In the genomic region with DNA sequence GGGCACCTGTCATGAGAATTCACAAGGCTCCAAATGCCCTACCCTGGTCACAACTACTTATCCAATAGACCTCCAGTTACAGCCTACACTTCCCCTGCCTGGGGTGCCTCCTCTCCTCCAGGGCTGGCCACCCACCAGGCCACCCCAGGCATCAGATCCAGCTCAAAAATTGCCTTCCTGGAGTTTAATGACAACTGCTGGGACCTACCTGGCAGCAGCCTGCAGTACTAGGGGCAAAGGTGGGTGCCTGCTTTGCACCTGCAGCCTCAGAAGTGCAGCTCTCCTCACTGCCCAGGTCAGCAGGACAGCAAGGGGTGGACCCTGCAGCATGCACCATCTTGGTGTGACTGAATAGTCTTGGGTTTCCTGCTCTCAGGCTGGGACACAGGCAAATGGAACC, we compare ENCODE assay signal across 21 cellular contexts. TPM values are rescaled to one million over a fixed set of nuclear protein-coding genes. Genes with fewer than 3 reads are reported as not detected.
DNase-seq lines count a peak whose midpoint lies in the region; ATAC-seq, FAIRE-seq and TF ChIP-seq lines count a peak whose summit lies in the region.
"Had no signal": no experiment of that assay in that cellular context is flagged by ENCODE, and none has a peak within 500 bp of the region (broad histone marks: within the 10 kb centered on the region; RNA-seq: fewer than 3 reads in every experiment).

No MANE protein-coding gene starts in this region.

- no peak overlapping the region for H3K4me3 Mint-ChIP-seq in activated naive CD4-positive, alpha-beta T cell treated with anti-CD3 and anti-CD28 coated beads for 36 hours
- H3K4me3 Mint-ChIP-seq in stimulated activated effector memory CD8-positive, alpha-beta T cell treated with anti-CD3 and anti-CD28 coated beads, Interleukin-12 subunit alpha, Interleukin-12 subunit beta, amount 100 ng/mL, for 72 hours = no peak overlapping the region

- H3K27ac Mint-ChIP-seq in activated naive CD4-positive, alpha-beta T cell treated with anti-CD3 and anti-CD28 coated beads for 36 hours = peak overlapping the region; percentile 19
- peak overlapping the region; percentile 85 for H3K27ac Mint-ChIP-seq in stimulated activated effector memory CD8-positive, alpha-beta T cell treated with anti-CD3 and anti-CD28 coated beads, Interleukin-12 subunit alpha, Interleukin-12 subunit beta, amount 100 ng/mL, for 72 hours

- H3K27ac ChIP-seq in endothelial cell of umbilical vein (ENCODE audit: insufficient read depth, low read depth, low read length) (no peak overlapping the region), body of pancreas (no peak overlapping the region)
- H3K27ac ChIP-seq: 22Rv1, C4-2B, SJSA1 had no signal

- no peaks in the 10 kb centered on the region for H3K27me3 ChIP-seq in endothelial cell of umbilical vein (ENCODE audit: control insufficient read depth in 2 of 2, insufficient read depth in 2 of 2, low read length in 2 of 2)
- no peaks in the 10 kb centered on the region for H3K27me3 ChIP-seq in body of pancreas
- H3K27me3 ChIP-seq: SJSA1 had no signal

- BruUV-seq in endothelial cell of umbilical vein (replicated peaks; lab: Mats Ljungman, UMichigan) = no TSS peak

- no peak for DNase-seq in activated naive CD4-positive, alpha-beta T cell treated with anti-CD3 and anti-CD28 coated beads for 36 hours
- no peak for DNase-seq in activated naive CD4-positive, alpha-beta T cell (lab: John Stamatoyannopoulos, UW)
- DNase-seq in endothelial cell of umbilical vein (ENCODE audit: low read depth, low spot score) (no peak), body of pancreas (no peak), HUDEP-2 (lab: John Stamatoyannopoulos, UW; ENCODE audit: unreplicated experiment in 76 of 76) (no peak)
- DNase-seq in stimulated activated effector memory CD8-positive, alpha-beta T cell treated with anti-CD3 and anti-CD28 coated beads, Interleukin-12 subunit alpha, Interleukin-12 subunit beta, amount 100 ng/mL, for 72 hours (ENCODE audit: low spot score in 2 of 2) = no peak
- DNase-seq: AML-193, DMS 273 treated with DMSO at 0.1 percent for 48 hours, DND-41, H9, NCI-H1092 treated with DMSO at 0.1 percent for 48 hours, NCI-H146, NCI-H2029 treated with DMSO at 0.1 percent for 48 hours, NCI-H2171, NCI-H69 had no signal

- H3K79me2 ChIP-seq in endothelial cell of umbilical vein (ENCODE audit: control insufficient read depth, insufficient read depth, low read length) = peaks cover 17% of the 10 kb centered on the region

- dilution Hi-C loops in endothelial cell of umbilical vein (cut with MboI; ENCODE audit: extremely low pct_ligation_motif_present, low sequenced_read_pairs) = no loop called here

- CTCF ChIA-PET in activated naive CD4-positive, alpha-beta T cell treated with anti-CD3 and anti-CD28 coated beads for 36 hours (lab: Charles Lee) = no interaction called here
- CTCF ChIA-PET in endothelial cell of umbilical vein (lab: Charles Lee) = interaction anchor here (1.8 kb wide), 1 partner anchor 26 kb away, joined by 8 read pairs; no protein-coding TSS in a partner anchor

- H3K4me2 ChIP-seq in endothelial cell of umbilical vein (ENCODE audit: insufficient read depth, low read length) = no peak overlapping the region

- H3K4me1 Mint-ChIP-seq in activated naive CD4-positive, alpha-beta T cell treated with anti-CD3 and anti-CD28 coated beads for 36 hours (ENCODE audit: low read depth) = peaks cover 29% of the 10 kb centered on the region
- H3K4me1 Mint-ChIP-seq in stimulated activated effector memory CD8-positive, alpha-beta T cell treated with anti-CD3 and anti-CD28 coated beads, Interleukin-12 subunit alpha, Interleukin-12 subunit beta, amount 100 ng/mL, for 72 hours = peaks cover 52% of the 10 kb centered on the region

- H3K9me3 ChIP-seq in endothelial cell of umbilical vein (replicated peaks; ENCODE audit: control insufficient read depth, insufficient read depth, low read length) (no peaks in the 10 kb centered on the region), body of pancreas (no peaks in the 10 kb centered on the region)
- H3K9me3 ChIP-seq: SJSA1 had no signal

- H3K36me3 ChIP-seq in endothelial cell of umbilical vein (ENCODE audit: control insufficient read depth in 2 of 2, extremely low read depth in 1 of 2, insufficient read depth in 2 of 2, low read length in 2 of 2) = peaks cover 2 to 19% of the 10 kb centered on the region in 2 experiments
- peaks cover 0 to 9% of the 10 kb centered on the region in 2 donors for H3K36me3 ChIP-seq in body of pancreas (replicated peaks in 1 of 2; ENCODE audit: insufficient read depth in 1 of 2, low read depth in 2 of 2)

- H3K4me1 ChIP-seq in endothelial cell of umbilical vein (ENCODE audit: control insufficient read depth, extremely low read depth, insufficient read depth, low read length) = peaks cover 15% of the 10 kb centered on the region
- H3K4me1 ChIP-seq in body of pancreas = peaks cover 18% of the 10 kb centered on the region

- FAIRE-seq in endothelial cell of umbilical vein (lab: Jason Lieb, UNC) = peak; percentile 15
- FAIRE-seq: K562 had no signal

- POLR2A ChIA-PET in endothelial cell of umbilical vein (lab: Charles Lee) = no interaction called here

- H3K27me3 Mint-ChIP-seq in activated naive CD4-positive, alpha-beta T cell treated with anti-CD3 and anti-CD28 coated beads for 36 hours (ENCODE audit: low read depth) = peaks cover 2% of the 10 kb centered on the region

- TF ChIP-seq POLR2A in endothelial cell of umbilical vein (IDR thresholded peaks at IDR 0.05; ENCODE audit: low read depth, low read length) (no peak), body of pancreas (IDR thresholded peaks at IDR 0.05) (no peak)

- H3K36me3 Mint-ChIP-seq in activated naive CD4-positive, alpha-beta T cell treated with anti-CD3 and anti-CD28 coated beads for 36 hours (ENCODE audit: low read depth) = peaks cover 28% of the 10 kb centered on the region
- peaks cover 46% of the 10 kb centered on the region for H3K36me3 Mint-ChIP-seq in stimulated activated effector memory CD8-positive, alpha-beta T cell treated with anti-CD3 and anti-CD28 coated beads, Interleukin-12 subunit alpha, Interleukin-12 subunit beta, amount 100 ng/mL, for 72 hours

- no peak overlapping the region for H2AFZ ChIP-seq in endothelial cell of umbilical vein (ENCODE audit: low read depth, low read length)

- no peaks in the 10 kb centered on the region for H3K9me3 Mint-ChIP-seq in activated naive CD4-positive, alpha-beta T cell treated with anti-CD3 and anti-CD28 coated beads for 36 hours
- H3K9me3 Mint-ChIP-seq in stimulated activated effector memory CD8-positive, alpha-beta T cell treated with anti-CD3 and anti-CD28 coated beads, Interleukin-12 subunit alpha, Interleukin-12 subunit beta, amount 100 ng/mL, for 72 hours = no peaks in the 10 kb centered on the region
- H3K9me3 Mint-ChIP-seq: H9 had no signal

- H3K4me3 ChIP-seq in endothelial cell of umbilical vein (replicated peaks in 1 of 3; ENCODE audit: insufficient read depth in 1 of 3, low read depth in 1 of 3, low read length in 3 of 3) (no peak overlapping the region), body of pancreas (no peak overlapping the region)
- H3K4me3 ChIP-seq: K562, SJSA1 had no signal

- ATAC-seq in stimulated activated effector memory CD8-positive, alpha-beta T cell treated with anti-CD3 and anti-CD28 coated beads, Interleukin-12 subunit alpha, Interleukin-12 subunit beta, amount 100 ng/mL, for 72 hours = no peak
- ATAC-seq in body of pancreas = no peak
- ATAC-seq: K562, Panc1 had no signal

- no peak overlapping the region for H3K9ac ChIP-seq in endothelial cell of umbilical vein (replicated peaks; ENCODE audit: extremely low read depth, insufficient read depth, low read length)

- H3K9me1 ChIP-seq in endothelial cell of umbilical vein (replicated peaks; ENCODE audit: control insufficient read depth, extremely low read depth, insufficient read depth, low read length) = no peaks in the 10 kb centered on the region

- H4K20me1 ChIP-seq in endothelial cell of umbilical vein (replicated peaks; ENCODE audit: control insufficient read depth, extremely low read depth, insufficient read depth, low read length) = no peaks in the 10 kb centered on the region

- intact Hi-C loops in activated naive CD4-positive, alpha-beta T cell treated with anti-CD3 and anti-CD28 coated beads for 36 hours (cut with micrococcal nuclease) = no loop called here
- intact Hi-C loops in endothelial cell of umbilical vein (cut with micrococcal nuclease) = no loop called here
- intact Hi-C loops in body of pancreas (cut with DNase I) = no loop called here

- TF ChIP-seq CTCF in endothelial cell of umbilical vein (IDR thresholded peaks at IDR 0.05; ENCODE audit: extremely low read depth in 1 of 2, insufficient read depth in 1 of 2, low read depth in 1 of 2, low read length in 2 of 2) (no peak), body of pancreas (IDR thresholded peaks at IDR 0.05) (no peak)

RNA-seq across cellular contexts. Expression of gene GP1BA, which starts 3.6 kb away (rescaled TPM):
- not detected for total RNA-seq in activated naive CD4-positive, alpha-beta T cell treated with anti-CD3 and anti-CD28 coated beads for 36 hours
- not detected in 2 replicates for total RNA-seq in endothelial cell of umbilical vein
- not detected in 2 replicates for polyA plus RNA-seq in endothelial cell of umbilical vein
- polyA plus RNA-seq in endothelial cell of umbilical vein (2011; cell fraction: cytosol; rRNA removed) = not detected in 2 replicates
- polyA plus RNA-seq in endothelial cell of umbilical vein (2011; cell fraction: nucleus; rRNA removed) = not detected in 2 replicates
- 0.35 and 0.70 TPM in 2 replicates for polyA plus RNA-seq in endothelial cell of umbilical vein (2012)
- polyA minus RNA-seq in endothelial cell of umbilical vein = not detected in 2 replicates
- polyA minus RNA-seq in endothelial cell of umbilical vein (2011; cell fraction: cytosol; rRNA and poly(A)+ RNA removed) = not detected
- polyA minus RNA-seq in endothelial cell of umbilical vein (2011; cell fraction: nucleus; rRNA and poly(A)+ RNA removed) = not detected in 2 replicates
- total RNA-seq in body of pancreas = not detected
- total RNA-seq: G401, H9, K562, SJSA1 had no signal

RNA-seq across cellular contexts. Expression of gene SLC25A11, which starts 4.2 kb away (rescaled TPM):
- 10 to 100 TPM; 63.8 to 65.2 TPM for total RNA-seq in activated naive CD4-positive, alpha-beta T cell treated with anti-CD3 and anti-CD28 coated beads for 36 hours
- total RNA-seq in endothelial cell of umbilical vein (50.2 and 58.2 TPM in 2 replicates), body of pancreas (10 to 100 TPM; 23.7 to 33.2 TPM)
- polyA plus RNA-seq in endothelial cell of umbilical vein = 95.2 and 110 TPM in 2 replicates
- 58.8 and 69.9 TPM in 2 replicates for polyA plus RNA-seq in endothelial cell of umbilical vein (2011; cell fraction: cytosol; rRNA removed)
- polyA plus RNA-seq in endothelial cell of umbilical vein (2011; cell fraction: nucleus; rRNA removed) = 36.2 and 41.8 TPM in 2 replicates
- 43.6 and 61.0 TPM in 2 replicates for polyA plus RNA-seq in endothelial cell of umbilical vein (2012)
- polyA minus RNA-seq in endothelial cell of umbilical vein = 49.5 and 53.3 TPM in 2 replicates
- polyA minus RNA-seq in endothelial cell of umbilical vein (2011; cell fraction: cytosol; rRNA and poly(A)+ RNA removed) = 31.9 TPM
- polyA minus RNA-seq in endothelial cell of umbilical vein (2011; cell fraction: nucleus; rRNA and poly(A)+ RNA removed) = 16.2 and 18.0 TPM in 2 replicates

RNA-seq across cellular contexts. Expression of gene RNF167, which starts 4.4 kb away (rescaled TPM):
- total RNA-seq in activated naive CD4-positive, alpha-beta T cell treated with anti-CD3 and anti-CD28 coated beads for 36 hours = 100 to 1,000 TPM; 133 to 140 TPM
- total RNA-seq in endothelial cell of umbilical vein (60.2 and 61.0 TPM in 2 replicates), body of pancreas (10 to 100 TPM; 23.1 to 37.6 TPM)
- polyA plus RNA-seq in endothelial cell of umbilical vein = 87.6 and 121 TPM in 2 replicates
- polyA plus RNA-seq in endothelial cell of umbilical vein (2011; cell fraction: cytosol; rRNA removed) = 89.6 and 94.4 TPM in 2 replicates
- polyA plus RNA-seq in endothelial cell of umbilical vein (2011; cell fraction: nucleus; rRNA removed) = 92.1 and 116 TPM in 2 replicates
- polyA plus RNA-seq in endothelial cell of umbilical vein (2012) = 71.6 and 77.0 TPM in 2 replicates
- 69.9 and 71.4 TPM in 2 replicates for polyA minus RNA-seq in endothelial cell of umbilical vein
- polyA minus RNA-seq in endothelial cell of umbilical vein (2011; cell fraction: cytosol; rRNA and poly(A)+ RNA removed) = 120 TPM
- 18.8 and 28.9 TPM in 2 replicates for polyA minus RNA-seq in endothelial cell of umbilical vein (2011; cell fraction: nucleus; rRNA and poly(A)+ RNA removed)

RNA-seq across cellular contexts. Expression of gene PFN1, which starts 12.7 kb away (rescaled TPM):
- 1,000 to 10,000 TPM; 1,812 to 1,876 TPM for total RNA-seq in activated naive CD4-positive, alpha-beta T cell treated with anti-CD3 and anti-CD28 coated beads for 36 hours
- 1,167 and 1,191 TPM in 2 replicates for total RNA-seq in endothelial cell of umbilical vein
- polyA plus RNA-seq in endothelial cell of umbilical vein = 1,577 and 1,770 TPM in 2 replicates
- polyA plus RNA-seq in endothelial cell of umbilical vein (2011; cell fraction: cytosol; rRNA removed) = 1,411 and 1,601 TPM in 2 replicates
- 507 and 521 TPM in 2 replicates for polyA plus RNA-seq in endothelial cell of umbilical vein (2011; cell fraction: nucleus; rRNA removed)
- 1,624 and 1,668 TPM in 2 replicates for polyA plus RNA-seq in endothelial cell of umbilical vein (2012)
- polyA minus RNA-seq in endothelial cell of umbilical vein = 559 and 621 TPM in 2 replicates
- polyA minus RNA-seq in endothelial cell of umbilical vein (2011; cell fraction: cytosol; rRNA and poly(A)+ RNA removed) = 1,189 TPM
- 141 and 191 TPM in 2 replicates for polyA minus RNA-seq in endothelial cell of umbilical vein (2011; cell fraction: nucleus; rRNA and poly(A)+ RNA removed)
- 100 to 1,000 TPM; 164 to 180 TPM for total RNA-seq in body of pancreas

RNA-seq across cellular contexts. Expression of gene ENO3, which starts 15.3 kb away (rescaled TPM):
- 10 to 100 TPM; 26.7 to 28.9 TPM for total RNA-seq in activated naive CD4-positive, alpha-beta T cell treated with anti-CD3 and anti-CD28 coated beads for 36 hours
- total RNA-seq in endothelial cell of umbilical vein (5.1 and 5.5 TPM in 2 replicates), body of pancreas (1 to 10 TPM; 3.3 to 3.6 TPM)
- polyA plus RNA-seq in endothelial cell of umbilical vein = 5.9 and 6.5 TPM in 2 replicates
- 1.6 and 2.1 TPM in 2 replicates for polyA plus RNA-seq in endothelial cell of umbilical vein (2011; cell fraction: cytosol; rRNA removed)
- polyA plus RNA-seq in endothelial cell of umbilical vein (2011; cell fraction: nucleus; rRNA removed) = 42.3 and 47.5 TPM in 2 replicates
- 4.4 and 4.5 TPM in 2 replicates for polyA plus RNA-seq in endothelial cell of umbilical vein (2012)
- polyA minus RNA-seq in endothelial cell of umbilical vein = 1.4 and 2.1 TPM in 2 replicates
- 30.8 TPM for polyA minus RNA-seq in endothelial cell of umbilical vein (2011; cell fraction: cytosol; rRNA and poly(A)+ RNA removed)
- 2.9 and 4.3 TPM in 2 replicates for polyA minus RNA-seq in endothelial cell of umbilical vein (2011; cell fraction: nucleus; rRNA and poly(A)+ RNA removed)
